Comparison of ENCODE assay signal across 8 cellular contexts in the genomic region with DNA sequence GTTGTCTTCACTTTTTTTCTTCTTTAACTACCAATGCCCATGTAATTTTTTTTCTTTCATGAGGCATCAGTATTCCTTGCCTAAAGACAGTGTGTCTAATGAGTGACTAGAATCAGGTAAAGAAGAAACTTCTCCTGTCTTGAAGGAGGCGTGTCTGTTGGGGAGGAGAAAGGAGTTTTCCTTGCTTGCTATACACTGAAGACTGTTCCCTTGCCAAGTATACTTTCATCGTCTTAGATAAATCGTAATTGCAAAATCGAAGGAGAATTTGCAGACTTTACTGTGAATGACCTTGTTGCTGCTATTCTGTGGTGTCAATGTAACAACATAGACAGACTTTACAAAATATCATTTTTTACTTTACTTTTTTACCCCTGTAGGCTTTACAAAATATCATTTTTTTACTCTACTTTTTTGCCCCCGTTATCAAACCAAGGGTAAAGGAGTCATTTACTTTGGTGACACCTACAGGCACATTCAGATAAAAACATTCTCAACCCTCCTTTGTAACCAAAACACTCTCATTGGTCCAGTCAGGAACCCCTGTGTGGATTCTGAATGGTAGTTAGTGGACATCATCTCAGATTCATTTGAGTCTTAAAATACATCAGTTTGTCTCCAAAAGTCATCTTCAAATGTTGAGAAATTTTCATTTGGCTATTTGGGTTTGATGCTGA.
A peak's percentile ranks its signal among the peaks of the same experiment; 100 is the strongest.
DNase-seq lines count a peak whose midpoint lies in the region; ATAC-seq and TF ChIP-seq lines count a peak whose summit lies in the region.

No MANE protein-coding gene starts in this region.

- H3K36me3 ChIP-seq in DND-41 (ENCODE audit: insufficient read depth, low read length) = no peaks in the 10 kb centered on the region
- no peaks in the 10 kb centered on the region for H3K36me3 ChIP-seq in fibroblast of lung (ENCODE audit: control insufficient read depth, insufficient read depth, low read length)

- H3K4me2 ChIP-seq in DND-41 (ENCODE audit: insufficient read depth, low read length) (no peak overlapping the region), fibroblast of lung (ENCODE audit: extremely low read depth, insufficient read depth, low read length) (no peak overlapping the region)

- H3K4me1 ChIP-seq in DND-41 (ENCODE audit: insufficient read depth, low read length) (no peaks in the 10 kb centered on the region), fibroblast of lung (ENCODE audit: control insufficient read depth, extremely low read depth, insufficient read depth, low read length) (peaks cover 4% of the 10 kb centered on the region)

- no peak overlapping the region for H3K27ac ChIP-seq in DND-41 (ENCODE audit: low read length)
- no peak overlapping the region for H3K27ac ChIP-seq in fibroblast of lung (ENCODE audit: insufficient read depth, low read length)

- H3K4me3 ChIP-seq in DND-41 (ENCODE audit: low read depth in 1 of 2, low read length in 2 of 2) (no peak overlapping the region), fibroblast of lung (replicated peaks in 1 of 4; ENCODE audit: control extremely low read depth in 1 of 4, insufficient read depth in 1 of 4, low read depth in 3 of 4, low read length in 4 of 4) (no peak overlapping the region)

- TF ChIP-seq CTCF in DND-41 (IDR thresholded peaks at IDR 0.05; ENCODE audit: borderline replicate concordance, extremely low read depth, low read length, poor library complexity, severe bottlenecking) (no peak), fibroblast of lung (conservative IDR thresholded peaks at IDR 0.05 in 1 of 2, IDR thresholded peaks at IDR 0.05 in 1 of 2; ENCODE audit: low read depth in 1 of 2, low read length in 2 of 2) (no peak)

- ATAC-seq in DND-41 (ENCODE audit: insufficient read depth, low read depth) (0 out of 3 replicates have a peak, but pooled peaks have one; percentile 42), GM21367 (IDR thresholded peaks at IDR 0.05; ENCODE audit: unreplicated experiment) (peak; percentile 67), HG03520 (IDR thresholded peaks at IDR 0.05; ENCODE audit: unreplicated experiment) (no peak)

- DNase-seq in DND-41 = no peak
- peak; percentile 9 for DNase-seq in MV-4-11 (lab: John Stamatoyannopoulos, UW)
- peak; percentile 14 to 39 for DNase-seq in fibroblast of lung (ENCODE audit: low read depth in 2 of 2)
- no peak for DNase-seq in stimulated activated CD4-positive, alpha-beta T cell treated with anti-CD3 and anti-CD28 coated beads, Interleukin-4, amount 100 ng/mL, for 24 hours
- no peak for DNase-seq in SK-N-DZ (ENCODE audit: low spot score)
- DNase-seq in NCI-H2227 (lab: John Stamatoyannopoulos, UW; ENCODE audit: unreplicated experiment) = no peak

- no peaks in the 10 kb centered on the region for H3K79me2 ChIP-seq in DND-41 (ENCODE audit: insufficient read depth, low read length)
- H3K79me2 ChIP-seq in fibroblast of lung (ENCODE audit: control insufficient read depth, insufficient read depth, low read length) = no peaks in the 10 kb centered on the region

- no peaks in the 10 kb centered on the region for H3K27me3 ChIP-seq in DND-41 (ENCODE audit: insufficient read depth, low read length, poor library complexity)
- H3K27me3 ChIP-seq in fibroblast of lung (ENCODE audit: control insufficient read depth, insufficient read depth, low read length) = no peaks in the 10 kb centered on the region

- H3K9me3 ChIP-seq in DND-41 (ENCODE audit: insufficient read depth, low read length, severe bottlenecking) = no peaks in the 10 kb centered on the region
- no peaks in the 10 kb centered on the region for H3K9me3 ChIP-seq in fibroblast of lung (ENCODE audit: control insufficient read depth, insufficient read depth, low read depth, low read length)

- no peaks in the 10 kb centered on the region for H4K20me1 ChIP-seq in DND-41 (ENCODE audit: insufficient read depth, low read length)
- H4K20me1 ChIP-seq in fibroblast of lung (ENCODE audit: control insufficient read depth, extremely low read depth, insufficient read depth, low read length) = no peaks in the 10 kb centered on the region

- H2AFZ ChIP-seq in DND-41 (ENCODE audit: low read depth, low read length) (no peak overlapping the region), fibroblast of lung (ENCODE audit: low read length) (no peak overlapping the region)

- no peak overlapping the region for H3K9ac ChIP-seq in DND-41 (ENCODE audit: low read depth, low read length)
- H3K9ac ChIP-seq in fibroblast of lung (ENCODE audit: insufficient read depth, low read length) = no peak overlapping the region

Comparison
In these comparisons a context has a peak if more than half of its experiments do, and no peak if none do; other contexts are left out.
1. DNase-seq: peak in MV-4-11 (single experiment) and fibroblast of lung (2 of 2); none in DND-41 (single experiment), stimulated activated CD4-positive, alpha-beta T cell treated with anti-CD3 and anti-CD28 coated beads, Interleukin-4, amount 100 ng/mL, for 24 hours (single experiment), SK-N-DZ (single experiment) and NCI-H2227 (single experiment).